Comparison of ENCODE assay signal across 8 cellular contexts in genomic region chr9:38068616-38068865, GRCh38. TPM values are rescaled to one million over a fixed set of nuclear protein-coding genes. Genes with fewer than 3 reads are reported as not detected.
DNase-seq lines count a peak whose midpoint lies in the region; ATAC-seq lines count a peak whose summit lies in the region.

No MANE protein-coding gene starts in this region.

- no peaks in the 10 kb centered on the region for H3K9me3 ChIP-seq in esophagus (ENCODE audit: control insufficient read depth in 2 of 2, insufficient read depth in 1 of 2, low read depth in 1 of 2, low read length in 1 of 2)
- no peaks in the 10 kb centered on the region for H3K9me3 ChIP-seq in naive thymus-derived CD4-positive, alpha-beta T cell (ENCODE audit: control insufficient read depth in 2 of 3, low read length in 3 of 3)

- WGBS in esophagus, 2 donors, result 0 to 1% methylated on average over 10 to 35 of the region's 35 CpGs

- H3K27ac ChIP-seq in esophagus (ENCODE audit: low read depth in 2 of 2, low read length in 1 of 2), result peak overlapping the region; percentile 89 to 96
- H3K27ac ChIP-seq in naive thymus-derived CD4-positive, alpha-beta T cell (ENCODE audit: low read depth, low read length), result peak overlapping the region; percentile 69

- H3K36me3 ChIP-seq in esophagus (ENCODE audit: control insufficient read depth in 2 of 2, insufficient read depth in 2 of 2, low read length in 1 of 2), result peaks cover 0 to 4% of the 10 kb centered on the region in 2 donors
- peaks cover 0 to 3% (median 0%) of the 10 kb centered on the region in 3 experiments for H3K36me3 ChIP-seq in naive thymus-derived CD4-positive, alpha-beta T cell (ENCODE audit: control insufficient read depth in 2 of 3, insufficient read depth in 3 of 3, low read length in 3 of 3)

- ATAC-seq in GM21526 (IDR thresholded peaks at IDR 0.05; ENCODE audit: low FRiP score, unreplicated experiment) (peak; percentile 40), GM18870 (IDR thresholded peaks at IDR 0.05; ENCODE audit: unreplicated experiment) (no peak)
- peak; percentile 62 for ATAC-seq in naive thymus-derived CD4-positive, alpha-beta T cell

- CTCF ChIA-PET in activated CD4-positive, alpha-beta memory T cell treated with anti-CD3 and anti-CD28 coated beads for 36 hours (lab: Charles Lee), result interaction anchor here (0.9 to 2.7 kb wide), 6 partner anchors 19 to 165 kb away, joined by 3 to 22 read pairs (median 4); no protein-coding TSS in a partner anchor
- CTCF ChIA-PET in naive thymus-derived CD4-positive, alpha-beta T cell (lab: Charles Lee), result interaction anchor here (0.6 kb wide), 1 partner anchor 602 kb away, joined by 3 read pairs; no protein-coding TSS in a partner anchor

- POLR2A ChIA-PET in activated CD4-positive, alpha-beta memory T cell treated with anti-CD3 and anti-CD28 coated beads for 36 hours (lab: Charles Lee), result no interaction called here
- POLR2A ChIA-PET in naive thymus-derived CD4-positive, alpha-beta T cell (lab: Charles Lee), result interaction anchor here (1.8 kb wide), 1 partner anchor 165 kb away, joined by 6 read pairs; the partner anchor contains the start of gene SLC25A51

- H3K36me3 Mint-ChIP-seq in IgD-negative memory B cell, result no peaks in the 10 kb centered on the region
- no peaks in the 10 kb centered on the region for H3K36me3 Mint-ChIP-seq in activated CD4-positive, alpha-beta memory T cell treated with anti-CD3 and anti-CD28 coated beads for 36 hours
- H3K36me3 Mint-ChIP-seq in naive thymus-derived CD4-positive, alpha-beta T cell, result no peaks in the 10 kb centered on the region

- DNase-seq in ELR (ENCODE audit: low read depth), result peak; percentile 69
- DNase-seq in activated CD4-positive, alpha-beta memory T cell treated with anti-CD3 and anti-CD28 coated beads for 36 hours, result peak; percentile 41
- DNase-seq in naive thymus-derived CD4-positive, alpha-beta T cell, result peak in 2 of 9 donors; percentile 30 to 44
- DNase-seq in GDM1 (lab: John Stamatoyannopoulos, UW), result no peak

- peaks cover 4 to 13% (median 11%) of the 10 kb centered on the region in 3 donors for H3K4me1 Mint-ChIP-seq in IgD-negative memory B cell
- H3K4me1 Mint-ChIP-seq in activated CD4-positive, alpha-beta memory T cell treated with anti-CD3 and anti-CD28 coated beads for 36 hours (ENCODE audit: low read depth), result peaks cover 19% of the 10 kb centered on the region
- peaks cover 5 to 39% (median 33%) of the 10 kb centered on the region in 7 donors for H3K4me1 Mint-ChIP-seq in naive thymus-derived CD4-positive, alpha-beta T cell

- H3K27ac Mint-ChIP-seq in IgD-negative memory B cell, result no peak overlapping the region
- H3K27ac Mint-ChIP-seq in activated CD4-positive, alpha-beta memory T cell treated with anti-CD3 and anti-CD28 coated beads for 36 hours, result no peak overlapping the region
- no peak overlapping the region for H3K27ac Mint-ChIP-seq in naive thymus-derived CD4-positive, alpha-beta T cell

- H3K27me3 Mint-ChIP-seq in IgD-negative memory B cell, result peaks cover 21% of the 10 kb centered on the region
- peaks cover 6% of the 10 kb centered on the region for H3K27me3 Mint-ChIP-seq in activated CD4-positive, alpha-beta memory T cell treated with anti-CD3 and anti-CD28 coated beads for 36 hours
- peaks cover 0 to 58% (median 0%) of the 10 kb centered on the region in 5 donors for H3K27me3 Mint-ChIP-seq in naive thymus-derived CD4-positive, alpha-beta T cell

- peak overlapping the region; percentile 46 to 72 (median 61) for H3K4me3 Mint-ChIP-seq in IgD-negative memory B cell
- peak overlapping the region; percentile 51 for H3K4me3 Mint-ChIP-seq in activated CD4-positive, alpha-beta memory T cell treated with anti-CD3 and anti-CD28 coated beads for 36 hours
- peak overlapping the region; percentile 47 to 96 (median 71) for H3K4me3 Mint-ChIP-seq in naive thymus-derived CD4-positive, alpha-beta T cell

- intact Hi-C loops in activated CD4-positive, alpha-beta memory T cell treated with anti-CD3 and anti-CD28 coated beads for 36 hours (cut with micrococcal nuclease), result loop anchor here (2.0 to 10.0 kb wide), 5 partner anchors 61 to 581 kb away; partner anchors contain the start of genes POLR1E, SLC25A51 and TRMT10B
- intact Hi-C loops in naive thymus-derived CD4-positive, alpha-beta T cell (cut with micrococcal nuclease), result loop anchor here (2.0 to 10.0 kb wide), 9 partner anchors 56 to 604 kb away; partner anchors contain the start of genes TOMM5 (in 2 of the 2), ALDH1B1 (in 1 of the 2), SLC25A51 (in 1 of the 2) and TRMT10B (in 1 of the 2)

- H3K27me3 ChIP-seq in esophagus (ENCODE audit: control insufficient read depth in 1 of 2, insufficient read depth in 2 of 2, low read length in 2 of 2), result no peaks in the 10 kb centered on the region
- H3K27me3 ChIP-seq in naive thymus-derived CD4-positive, alpha-beta T cell (ENCODE audit: control insufficient read depth in 2 of 2, insufficient read depth in 2 of 2, low read length in 2 of 2), result no peaks in the 10 kb centered on the region

- H3K4me1 ChIP-seq in esophagus (ENCODE audit: control insufficient read depth in 2 of 2, insufficient read depth in 2 of 2, low read length in 1 of 2), result peaks cover 7 to 13% of the 10 kb centered on the region in 2 donors
- H3K4me1 ChIP-seq in naive thymus-derived CD4-positive, alpha-beta T cell (ENCODE audit: control insufficient read depth in 2 of 2, insufficient read depth in 2 of 2, low read length in 2 of 2), result peaks cover 6 to 18% of the 10 kb centered on the region in 2 donors

- no peaks in the 10 kb centered on the region for H3K9me3 Mint-ChIP-seq in IgD-negative memory B cell
- H3K9me3 Mint-ChIP-seq in activated CD4-positive, alpha-beta memory T cell treated with anti-CD3 and anti-CD28 coated beads for 36 hours, result no peaks in the 10 kb centered on the region
- no peaks in the 10 kb centered on the region for H3K9me3 Mint-ChIP-seq in naive thymus-derived CD4-positive, alpha-beta T cell

- H3K4me3 ChIP-seq in esophagus (ENCODE audit: low read depth in 1 of 2, low read length in 2 of 2), result peak overlapping the region; percentile 65 to 85
- peak overlapping the region; percentile 81 for H3K4me3 ChIP-seq in naive thymus-derived CD4-positive, alpha-beta T cell (ENCODE audit: low read length)

RNA-seq across cellular contexts. Expression of gene SHB, which starts 0.5 kb away (rescaled TPM):
- polyA plus RNA-seq in IgD-negative memory B cell, result not detected
- 1 to 10 TPM; 1.1 to 1.2 TPM for total RNA-seq in activated CD4-positive, alpha-beta memory T cell treated with anti-CD3 and anti-CD28 coated beads for 36 hours
- polyA plus RNA-seq in esophagus, result 10 to 100 TPM; 14.7 to 15.7 TPM
- 1 to 10 TPM in 2 of 5 experiments, under 1 TPM in 3; 0.29 to 2.0 (median 0.81) TPM for total RNA-seq in naive thymus-derived CD4-positive, alpha-beta T cell
- polyA plus RNA-seq in naive thymus-derived CD4-positive, alpha-beta T cell, result under 1 TPM; 0.15 to 0.22 TPM

Comparison
In these comparisons a context has a peak if more than half of its experiments do, and no peak if none do; other contexts are left out.
1. RNA of gene SHB, which starts 0.5 kb away (polyA plus RNA-seq): 14.7 to 15.7 TPM in esophagus; 0.15 to 0.22 TPM in naive thymus-derived CD4-positive, alpha-beta T cell and not detected in IgD-negative memory B cell (single experiment); every median in the first group is over 10 times any median in the second.
2. Peak in every context shown above with its lines, with median percentiles within 50 percentile points of each other: H3K4me3 Mint-ChIP-seq.